Comparison of ENCODE assay signal across 15 cellular contexts in genomic region chr20:51272392-51272791, GRCh38.
DNase-seq lines count a peak whose midpoint lies in the region; ATAC-seq and TF ChIP-seq lines count a peak whose summit lies in the region.
"Had no signal": no experiment of that assay in that cellular context is flagged by ENCODE, and none has a peak within 500 bp of the region (broad histone marks: within the 10 kb centered on the region; RNA-seq: fewer than 3 reads in every experiment).

No MANE protein-coding gene starts in this region.

- H3K27ac Mint-ChIP-seq in brain = peak overlapping the region in 4 of 5 experiments; percentile 5 to 98 (median 44)

- peaks cover 12% of the 10 kb centered on the region for H3K4me1 Mint-ChIP-seq in brain

- peak; percentile 23 for DNase-seq in NCI-H1694 treated with DMSO at 0.1 percent for 48 hours (lab: John Stamatoyannopoulos, UW)
- DNase-seq in NCI-H1694 (lab: John Stamatoyannopoulos, UW) = no peak
- DNase-seq in MV-4-11 (lab: John Stamatoyannopoulos, UW) = peak; percentile 81
- DNase-seq in non-pigmented ciliary epithelial cell (ENCODE audit: low read depth) = peak; percentile 31
- no peak for DNase-seq in hepatic stellate cell (ENCODE audit: low spot score)
- DNase-seq in mesenteric fat pad (ENCODE audit: low spot score) = no peak
- DNase-seq: colonic mucosa; H7; Kasumi-1; lower lobe of right lung; sigmoid colon; stimulated activated naive CD4-positive, alpha-beta T cell; T-helper 2 cell had no signal

- TF ChIP-seq CTCF in brain (conservative IDR thresholded peaks at IDR 0.05) = no peak

- no peaks in the 10 kb centered on the region for H3K36me3 Mint-ChIP-seq in brain

- no peak for ATAC-seq in HG02938 (IDR thresholded peaks at IDR 0.05; ENCODE audit: unreplicated experiment)
- ATAC-seq: lower lobe of right lung had no signal

- H3K27me3 Mint-ChIP-seq in brain = peaks cover 10% of the 10 kb centered on the region

- H3K9me3 Mint-ChIP-seq in brain = peaks cover 0 to 26% (median 8%) of the 10 kb centered on the region in 5 experiments

- H3K4me3 Mint-ChIP-seq in brain = no peak overlapping the region

Comparison
In these comparisons a context has a peak if more than half of its experiments do, and no peak if none do; other contexts are left out.
1. DNase-seq: peak in NCI-H1694 treated with DMSO at 0.1 percent for 48 hours (single experiment), MV-4-11 (single experiment) and non-pigmented ciliary epithelial cell (single experiment); none in NCI-H1694 (single experiment), hepatic stellate cell (single experiment) and mesenteric fat pad (single experiment).